1 cellular context compared by ENCODE assay signal in the genomic region with DNA sequence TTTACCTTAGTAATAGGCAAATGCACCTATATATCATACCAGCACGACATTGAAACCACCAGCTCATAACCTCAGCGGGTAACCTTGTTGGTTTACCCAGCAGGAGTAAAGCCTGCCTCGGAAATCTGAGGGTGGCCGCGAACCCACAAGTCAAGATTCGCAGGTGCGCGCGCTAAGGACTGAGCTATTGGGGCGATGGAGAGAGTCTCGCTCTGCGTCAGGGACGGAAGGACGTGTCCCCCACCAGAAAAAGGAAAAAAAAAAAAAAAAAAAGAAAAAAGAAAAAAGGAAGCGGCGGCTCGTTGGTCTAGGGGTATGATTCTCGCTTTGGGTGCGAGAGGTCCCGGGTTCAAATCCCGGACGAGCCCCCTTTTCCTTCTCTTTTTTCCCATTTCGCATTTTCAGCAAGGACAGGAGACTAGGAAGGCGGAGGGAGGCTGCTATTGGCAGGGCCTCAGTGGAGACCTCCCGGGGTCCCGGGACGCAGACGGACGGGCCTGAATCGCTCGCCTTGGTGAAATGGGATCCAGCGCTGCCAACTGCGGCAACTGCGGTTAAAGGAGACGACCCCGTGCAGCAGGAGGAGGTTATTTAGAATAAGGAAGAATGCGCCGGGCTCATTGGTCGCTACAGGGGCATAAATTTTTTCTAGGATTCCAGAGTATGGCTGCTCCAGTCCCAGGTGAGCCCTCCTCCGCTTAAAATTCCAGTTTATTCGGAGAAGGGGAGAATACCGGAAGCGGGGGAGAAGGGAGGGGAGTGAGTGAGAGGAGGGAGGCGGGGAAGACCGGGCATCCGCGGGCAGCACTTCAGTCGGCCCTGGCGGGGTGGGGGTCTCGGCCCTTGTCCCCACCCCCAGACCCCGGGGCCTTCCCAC.
A peak's percentile ranks its signal among the peaks of the same experiment; 100 is the strongest.
TF ChIP-seq lines count a peak whose summit lies in the region.

A gene (plus strand): TSS at position 407 of the 877 bp plus-strand sequence.

TF ChIP-seq in K562, 482 proteins besides CTCF, POLR2A, EP300 and RAD21 (continued from another document and continues in another):
- TF ChIP-seq, protein P1, sequence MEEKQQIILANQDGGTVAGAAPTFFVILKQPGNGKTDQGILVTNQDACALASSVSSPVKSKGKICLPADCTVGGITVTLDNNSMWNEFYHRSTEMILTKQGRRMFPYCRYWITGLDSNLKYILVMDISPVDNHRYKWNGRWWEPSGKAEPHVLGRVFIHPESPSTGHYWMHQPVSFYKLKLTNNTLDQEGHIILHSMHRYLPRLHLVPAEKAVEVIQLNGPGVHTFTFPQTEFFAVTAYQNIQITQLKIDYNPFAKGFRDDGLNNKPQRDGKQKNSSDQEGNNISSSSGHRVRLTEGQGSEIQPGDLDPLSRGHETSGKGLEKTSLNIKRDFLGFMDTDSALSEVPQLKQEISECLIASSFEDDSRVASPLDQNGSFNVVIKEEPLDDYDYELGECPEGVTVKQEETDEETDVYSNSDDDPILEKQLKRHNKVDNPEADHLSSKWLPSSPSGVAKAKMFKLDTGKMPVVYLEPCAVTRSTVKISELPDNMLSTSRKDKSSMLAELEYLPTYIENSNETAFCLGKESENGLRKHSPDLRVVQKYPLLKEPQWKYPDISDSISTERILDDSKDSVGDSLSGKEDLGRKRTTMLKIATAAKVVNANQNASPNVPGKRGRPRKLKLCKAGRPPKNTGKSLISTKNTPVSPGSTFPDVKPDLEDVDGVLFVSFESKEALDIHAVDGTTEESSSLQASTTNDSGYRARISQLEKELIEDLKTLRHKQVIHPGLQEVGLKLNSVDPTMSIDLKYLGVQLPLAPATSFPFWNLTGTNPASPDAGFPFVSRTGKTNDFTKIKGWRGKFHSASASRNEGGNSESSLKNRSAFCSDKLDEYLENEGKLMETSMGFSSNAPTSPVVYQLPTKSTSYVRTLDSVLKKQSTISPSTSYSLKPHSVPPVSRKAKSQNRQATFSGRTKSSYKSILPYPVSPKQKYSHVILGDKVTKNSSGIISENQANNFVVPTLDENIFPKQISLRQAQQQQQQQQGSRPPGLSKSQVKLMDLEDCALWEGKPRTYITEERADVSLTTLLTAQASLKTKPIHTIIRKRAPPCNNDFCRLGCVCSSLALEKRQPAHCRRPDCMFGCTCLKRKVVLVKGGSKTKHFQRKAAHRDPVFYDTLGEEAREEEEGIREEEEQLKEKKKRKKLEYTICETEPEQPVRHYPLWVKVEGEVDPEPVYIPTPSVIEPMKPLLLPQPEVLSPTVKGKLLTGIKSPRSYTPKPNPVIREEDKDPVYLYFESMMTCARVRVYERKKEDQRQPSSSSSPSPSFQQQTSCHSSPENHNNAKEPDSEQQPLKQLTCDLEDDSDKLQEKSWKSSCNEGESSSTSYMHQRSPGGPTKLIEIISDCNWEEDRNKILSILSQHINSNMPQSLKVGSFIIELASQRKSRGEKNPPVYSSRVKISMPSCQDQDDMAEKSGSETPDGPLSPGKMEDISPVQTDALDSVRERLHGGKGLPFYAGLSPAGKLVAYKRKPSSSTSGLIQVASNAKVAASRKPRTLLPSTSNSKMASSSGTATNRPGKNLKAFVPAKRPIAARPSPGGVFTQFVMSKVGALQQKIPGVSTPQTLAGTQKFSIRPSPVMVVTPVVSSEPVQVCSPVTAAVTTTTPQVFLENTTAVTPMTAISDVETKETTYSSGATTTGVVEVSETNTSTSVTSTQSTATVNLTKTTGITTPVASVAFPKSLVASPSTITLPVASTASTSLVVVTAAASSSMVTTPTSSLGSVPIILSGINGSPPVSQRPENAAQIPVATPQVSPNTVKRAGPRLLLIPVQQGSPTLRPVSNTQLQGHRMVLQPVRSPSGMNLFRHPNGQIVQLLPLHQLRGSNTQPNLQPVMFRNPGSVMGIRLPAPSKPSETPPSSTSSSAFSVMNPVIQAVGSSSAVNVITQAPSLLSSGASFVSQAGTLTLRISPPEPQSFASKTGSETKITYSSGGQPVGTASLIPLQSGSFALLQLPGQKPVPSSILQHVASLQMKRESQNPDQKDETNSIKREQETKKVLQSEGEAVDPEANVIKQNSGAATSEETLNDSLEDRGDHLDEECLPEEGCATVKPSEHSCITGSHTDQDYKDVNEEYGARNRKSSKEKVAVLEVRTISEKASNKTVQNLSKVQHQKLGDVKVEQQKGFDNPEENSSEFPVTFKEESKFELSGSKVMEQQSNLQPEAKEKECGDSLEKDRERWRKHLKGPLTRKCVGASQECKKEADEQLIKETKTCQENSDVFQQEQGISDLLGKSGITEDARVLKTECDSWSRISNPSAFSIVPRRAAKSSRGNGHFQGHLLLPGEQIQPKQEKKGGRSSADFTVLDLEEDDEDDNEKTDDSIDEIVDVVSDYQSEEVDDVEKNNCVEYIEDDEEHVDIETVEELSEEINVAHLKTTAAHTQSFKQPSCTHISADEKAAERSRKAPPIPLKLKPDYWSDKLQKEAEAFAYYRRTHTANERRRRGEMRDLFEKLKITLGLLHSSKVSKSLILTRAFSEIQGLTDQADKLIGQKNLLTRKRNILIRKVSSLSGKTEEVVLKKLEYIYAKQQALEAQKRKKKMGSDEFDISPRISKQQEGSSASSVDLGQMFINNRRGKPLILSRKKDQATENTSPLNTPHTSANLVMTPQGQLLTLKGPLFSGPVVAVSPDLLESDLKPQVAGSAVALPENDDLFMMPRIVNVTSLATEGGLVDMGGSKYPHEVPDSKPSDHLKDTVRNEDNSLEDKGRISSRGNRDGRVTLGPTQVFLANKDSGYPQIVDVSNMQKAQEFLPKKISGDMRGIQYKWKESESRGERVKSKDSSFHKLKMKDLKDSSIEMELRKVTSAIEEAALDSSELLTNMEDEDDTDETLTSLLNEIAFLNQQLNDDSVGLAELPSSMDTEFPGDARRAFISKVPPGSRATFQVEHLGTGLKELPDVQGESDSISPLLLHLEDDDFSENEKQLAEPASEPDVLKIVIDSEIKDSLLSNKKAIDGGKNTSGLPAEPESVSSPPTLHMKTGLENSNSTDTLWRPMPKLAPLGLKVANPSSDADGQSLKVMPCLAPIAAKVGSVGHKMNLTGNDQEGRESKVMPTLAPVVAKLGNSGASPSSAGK (IDR thresholded peaks at IDR 0.05), result no peak
- TF ChIP-seq, protein P2, sequence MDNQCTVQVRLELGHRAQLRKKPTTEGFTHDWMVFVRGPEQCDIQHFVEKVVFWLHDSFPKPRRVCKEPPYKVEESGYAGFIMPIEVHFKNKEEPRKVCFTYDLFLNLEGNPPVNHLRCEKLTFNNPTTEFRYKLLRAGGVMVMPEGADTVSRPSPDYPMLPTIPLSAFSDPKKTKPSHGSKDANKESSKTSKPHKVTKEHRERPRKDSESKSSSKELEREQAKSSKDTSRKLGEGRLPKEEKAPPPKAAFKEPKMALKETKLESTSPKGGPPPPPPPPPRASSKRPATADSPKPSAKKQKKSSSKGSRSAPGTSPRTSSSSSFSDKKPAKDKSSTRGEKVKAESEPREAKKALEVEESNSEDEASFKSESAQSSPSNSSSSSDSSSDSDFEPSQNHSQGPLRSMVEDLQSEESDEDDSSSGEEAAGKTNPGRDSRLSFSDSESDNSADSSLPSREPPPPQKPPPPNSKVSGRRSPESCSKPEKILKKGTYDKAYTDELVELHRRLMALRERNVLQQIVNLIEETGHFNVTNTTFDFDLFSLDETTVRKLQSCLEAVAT (IDR thresholded peaks at IDR 0.05), result peak in 1 of 2 experiments; percentile 57; a peak in 2 of 4 replicates
- TF ChIP-seq NFE2 (IDR thresholded peaks at IDR 0.05; ENCODE audit: low read depth) (no peak), JUNB (CRISPR knock-in tag; conservative IDR thresholded peaks at IDR 0.05) (no peak), BCOR (IDR thresholded peaks at IDR 0.05) (peak; percentile 83), CXXC5 (CRISPR knock-in tag; IDR thresholded peaks at IDR 0.05) (peak; percentile 51), POLR2H (tag; IDR thresholded peaks at IDR 0.05; ENCODE audit: low read depth) (peak; percentile 86), ESRRA (IDR thresholded peaks at IDR 0.05; ENCODE audit: borderline replicate concordance, low read depth) (no peak), MTA3 (IDR thresholded peaks at IDR 0.05; ENCODE audit: borderline replicate concordance) (peak; percentile 36; the same call in 1 of the 2 replicates), LCOR (CRISPR knock-in tag; IDR thresholded peaks at IDR 0.05) (no peak), YBX1 (IDR thresholded peaks at IDR 0.05) (no peak), FOXK2 (conservative IDR thresholded peaks at IDR 0.05 in 1 of 2, IDR thresholded peaks at IDR 0.05 in 1 of 2; ENCODE audit: low read depth in 2 of 2) (peak in 1 of 2 experiments; percentile 36; a peak in 2 of 4 replicates), ZNF695 (CRISPR knock-in tag; IDR thresholded peaks at IDR 0.05) (no peak), TOE1 (IDR thresholded peaks at IDR 0.05; ENCODE audit: borderline replicate concordance) (peak; percentile 9; the same call in 1 of the 2 replicates), TOE1 (CRISPR knock-in tag; IDR thresholded peaks at IDR 0.05; ENCODE audit: borderline replicate concordance, low read depth) (no peak), TEAD4 (IDR thresholded peaks at IDR 0.05; ENCODE audit: low read length) (peak; percentile 21; the same call in 1 of the 2 replicates), TEAD4 (CRISPR knock-in tag; IDR thresholded peaks at IDR 0.05; ENCODE audit: borderline replicate concordance) (no peak), CBFB (CRISPR knock-in tag; IDR thresholded peaks at IDR 0.05) (0 out of 2 replicates have a peak, but pooled peaks have one; percentile 67), FOSL1 (tag; conservative IDR thresholded peaks at IDR 0.05) (0 out of 2 replicates have a peak, but pooled peaks have one; percentile 28), ETV1 (tag; conservative IDR thresholded peaks at IDR 0.05; ENCODE audit: low read depth) (peak; percentile 72), WHSC1 (IDR thresholded peaks at IDR 0.05; ENCODE audit: low read length) (no peak), TSC22D4 (tag; IDR thresholded peaks at IDR 0.05) (no peak), ZNF764 (CRISPR knock-in tag; IDR thresholded peaks at IDR 0.05; ENCODE audit: low read depth) (peak; percentile 64; the same call in 1 of the 2 replicates), ZNF384 (IDR thresholded peaks at IDR 0.05; ENCODE audit: low read depth, low read length) (peak; percentile 94), ATF1 (CRISPR knock-in tag; IDR thresholded peaks at IDR 0.05) (no peak), ATF1 (tag; IDR thresholded peaks at IDR 0.05) (peak; percentile 58)
- TF ChIP-seq, protein P3, sequence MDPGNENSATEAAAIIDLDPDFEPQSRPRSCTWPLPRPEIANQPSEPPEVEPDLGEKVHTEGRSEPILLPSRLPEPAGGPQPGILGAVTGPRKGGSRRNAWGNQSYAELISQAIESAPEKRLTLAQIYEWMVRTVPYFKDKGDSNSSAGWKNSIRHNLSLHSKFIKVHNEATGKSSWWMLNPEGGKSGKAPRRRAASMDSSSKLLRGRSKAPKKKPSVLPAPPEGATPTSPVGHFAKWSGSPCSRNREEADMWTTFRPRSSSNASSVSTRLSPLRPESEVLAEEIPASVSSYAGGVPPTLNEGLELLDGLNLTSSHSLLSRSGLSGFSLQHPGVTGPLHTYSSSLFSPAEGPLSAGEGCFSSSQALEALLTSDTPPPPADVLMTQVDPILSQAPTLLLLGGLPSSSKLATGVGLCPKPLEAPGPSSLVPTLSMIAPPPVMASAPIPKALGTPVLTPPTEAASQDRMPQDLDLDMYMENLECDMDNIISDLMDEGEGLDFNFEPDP (CRISPR knock-in tag; IDR thresholded peaks at IDR 0.05), result no peak
- TF ChIP-seq, protein P4, sequence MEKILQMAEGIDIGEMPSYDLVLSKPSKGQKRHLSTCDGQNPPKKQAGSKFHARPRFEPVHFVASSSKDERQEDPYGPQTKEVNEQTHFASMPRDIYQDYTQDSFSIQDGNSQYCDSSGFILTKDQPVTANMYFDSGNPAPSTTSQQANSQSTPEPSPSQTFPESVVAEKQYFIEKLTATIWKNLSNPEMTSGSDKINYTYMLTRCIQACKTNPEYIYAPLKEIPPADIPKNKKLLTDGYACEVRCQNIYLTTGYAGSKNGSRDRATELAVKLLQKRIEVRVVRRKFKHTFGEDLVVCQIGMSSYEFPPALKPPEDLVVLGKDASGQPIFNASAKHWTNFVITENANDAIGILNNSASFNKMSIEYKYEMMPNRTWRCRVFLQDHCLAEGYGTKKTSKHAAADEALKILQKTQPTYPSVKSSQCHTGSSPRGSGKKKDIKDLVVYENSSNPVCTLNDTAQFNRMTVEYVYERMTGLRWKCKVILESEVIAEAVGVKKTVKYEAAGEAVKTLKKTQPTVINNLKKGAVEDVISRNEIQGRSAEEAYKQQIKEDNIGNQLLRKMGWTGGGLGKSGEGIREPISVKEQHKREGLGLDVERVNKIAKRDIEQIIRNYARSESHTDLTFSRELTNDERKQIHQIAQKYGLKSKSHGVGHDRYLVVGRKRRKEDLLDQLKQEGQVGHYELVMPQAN (IDR thresholded peaks at IDR 0.05; ENCODE audit: borderline replicate concordance), result no peak
- TF ChIP-seq, protein P5, sequence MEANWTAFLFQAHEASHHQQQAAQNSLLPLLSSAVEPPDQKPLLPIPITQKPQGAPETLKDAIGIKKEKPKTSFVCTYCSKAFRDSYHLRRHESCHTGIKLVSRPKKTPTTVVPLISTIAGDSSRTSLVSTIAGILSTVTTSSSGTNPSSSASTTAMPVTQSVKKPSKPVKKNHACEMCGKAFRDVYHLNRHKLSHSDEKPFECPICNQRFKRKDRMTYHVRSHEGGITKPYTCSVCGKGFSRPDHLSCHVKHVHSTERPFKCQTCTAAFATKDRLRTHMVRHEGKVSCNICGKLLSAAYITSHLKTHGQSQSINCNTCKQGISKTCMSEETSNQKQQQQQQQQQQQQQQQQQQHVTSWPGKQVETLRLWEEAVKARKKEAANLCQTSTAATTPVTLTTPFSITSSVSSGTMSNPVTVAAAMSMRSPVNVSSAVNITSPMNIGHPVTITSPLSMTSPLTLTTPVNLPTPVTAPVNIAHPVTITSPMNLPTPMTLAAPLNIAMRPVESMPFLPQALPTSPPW (CRISPR knock-in tag; IDR thresholded peaks at IDR 0.05), result peak; percentile 46
- TF ChIP-seq, protein P6, sequence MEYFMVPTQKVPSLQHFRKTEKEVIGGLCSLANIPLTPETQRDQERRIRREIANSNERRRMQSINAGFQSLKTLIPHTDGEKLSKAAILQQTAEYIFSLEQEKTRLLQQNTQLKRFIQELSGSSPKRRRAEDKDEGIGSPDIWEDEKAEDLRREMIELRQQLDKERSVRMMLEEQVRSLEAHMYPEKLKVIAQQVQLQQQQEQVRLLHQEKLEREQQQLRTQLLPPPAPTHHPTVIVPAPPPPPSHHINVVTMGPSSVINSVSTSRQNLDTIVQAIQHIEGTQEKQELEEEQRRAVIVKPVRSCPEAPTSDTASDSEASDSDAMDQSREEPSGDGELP (CRISPR knock-in tag; IDR thresholded peaks at IDR 0.05; ENCODE audit: borderline replicate concordance), result no peak
- TF ChIP-seq, protein P7, sequence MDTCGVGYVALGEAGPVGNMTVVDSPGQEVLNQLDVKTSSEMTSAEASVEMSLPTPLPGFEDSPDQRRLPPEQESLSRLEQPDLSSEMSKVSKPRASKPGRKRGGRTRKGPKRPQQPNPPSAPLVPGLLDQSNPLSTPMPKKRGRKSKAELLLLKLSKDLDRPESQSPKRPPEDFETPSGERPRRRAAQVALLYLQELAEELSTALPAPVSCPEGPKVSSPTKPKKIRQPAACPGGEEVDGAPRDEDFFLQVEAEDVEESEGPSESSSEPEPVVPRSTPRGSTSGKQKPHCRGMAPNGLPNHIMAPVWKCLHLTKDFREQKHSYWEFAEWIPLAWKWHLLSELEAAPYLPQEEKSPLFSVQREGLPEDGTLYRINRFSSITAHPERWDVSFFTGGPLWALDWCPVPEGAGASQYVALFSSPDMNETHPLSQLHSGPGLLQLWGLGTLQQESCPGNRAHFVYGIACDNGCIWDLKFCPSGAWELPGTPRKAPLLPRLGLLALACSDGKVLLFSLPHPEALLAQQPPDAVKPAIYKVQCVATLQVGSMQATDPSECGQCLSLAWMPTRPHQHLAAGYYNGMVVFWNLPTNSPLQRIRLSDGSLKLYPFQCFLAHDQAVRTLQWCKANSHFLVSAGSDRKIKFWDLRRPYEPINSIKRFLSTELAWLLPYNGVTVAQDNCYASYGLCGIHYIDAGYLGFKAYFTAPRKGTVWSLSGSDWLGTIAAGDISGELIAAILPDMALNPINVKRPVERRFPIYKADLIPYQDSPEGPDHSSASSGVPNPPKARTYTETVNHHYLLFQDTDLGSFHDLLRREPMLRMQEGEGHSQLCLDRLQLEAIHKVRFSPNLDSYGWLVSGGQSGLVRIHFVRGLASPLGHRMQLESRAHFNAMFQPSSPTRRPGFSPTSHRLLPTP (IDR thresholded peaks at IDR 0.05; ENCODE audit: borderline replicate concordance, extremely low read depth, insufficient read length), result peak; percentile 86
